ENCODE assay signal across 8 cellular contexts in genomic region chr4:2261110-2261852, GRCh38. TPM values are rescaled to one million over a fixed set of nuclear protein-coding genes. Genes with fewer than 3 reads are reported as not detected.
DNase-seq lines count a peak whose midpoint lies in the region; ATAC-seq and TF ChIP-seq lines count a peak whose summit lies in the region.

No MANE protein-coding gene starts in this region.

- H3K4me3 Mint-ChIP-seq in CD8-positive, alpha-beta T cell: peak overlapping the region; percentile 78
- H3K4me3 Mint-ChIP-seq in osteocyte (ENCODE audit: unreplicated experiment): peak overlapping the region; percentile 75

- no peaks in the 10 kb centered on the region for H3K9me3 Mint-ChIP-seq in CD8-positive, alpha-beta T cell
- H3K9me3 Mint-ChIP-seq in osteocyte (ENCODE audit: unreplicated experiment): no peaks in the 10 kb centered on the region

- TF ChIP-seq CTCF in CD8-positive, alpha-beta T cell (IDR thresholded peaks at IDR 0.05): no peak
- TF ChIP-seq CTCF in osteocyte (IDR thresholded peaks at IDR 0.05): no peak

- H3K36me3 ChIP-seq in CD8-positive, alpha-beta T cell (ENCODE audit: insufficient read depth, low read length): no peaks in the 10 kb centered on the region

- intact Hi-C loops in CD8-positive, alpha-beta T cell (cut with DNase I, micrococcal nuclease): loop anchor here (5.0 kb wide), 3 partner anchors 36 to 254 kb away; partner anchors contain the start of genes CFAP99 (in 1 of the 2), NELFA (in 1 of the 2) and ZFYVE28 (in 1 of the 2)
- intact Hi-C loops in head of caudate nucleus (cut with DNase I): no loop called here

- H3K27ac Mint-ChIP-seq in CD8-positive, alpha-beta T cell: peak overlapping the region; percentile 72
- H3K27ac Mint-ChIP-seq in osteocyte (ENCODE audit: unreplicated experiment): peak overlapping the region; percentile 41

- no peaks in the 10 kb centered on the region for H3K27me3 ChIP-seq in CD8-positive, alpha-beta T cell (ENCODE audit: insufficient read depth, low read length)

- peak overlapping the region; percentile 70 for H3K27ac ChIP-seq in CD8-positive, alpha-beta T cell (ENCODE audit: low read depth, low read length)

- CTCF ChIA-PET in CD8-positive, alpha-beta T cell (lab: Charles Lee): interaction anchor here (0.6 to 1.1 kb wide), 6 partner anchors 15 to 151 kb away, joined by 3 to 6 read pairs (median 4); no protein-coding TSS in a partner anchor

- H3K36me3 Mint-ChIP-seq in CD8-positive, alpha-beta T cell: peaks cover 11% of the 10 kb centered on the region
- peaks cover 4% of the 10 kb centered on the region for H3K36me3 Mint-ChIP-seq in osteocyte (ENCODE audit: unreplicated experiment)

- H3K4me1 ChIP-seq in CD8-positive, alpha-beta T cell (ENCODE audit: insufficient read depth, low read length): peaks cover 25% of the 10 kb centered on the region

- H3K4me3 ChIP-seq in CD8-positive, alpha-beta T cell (ENCODE audit: low read depth, low read length): peak overlapping the region; percentile 63

- H3K27me3 Mint-ChIP-seq in CD8-positive, alpha-beta T cell (ENCODE audit: low read depth): no peaks in the 10 kb centered on the region
- no peaks in the 10 kb centered on the region for H3K27me3 Mint-ChIP-seq in osteocyte (ENCODE audit: unreplicated experiment)

- ATAC-seq in CD8-positive, alpha-beta T cell: peak; percentile 17
- peak; percentile 27 for ATAC-seq in GM21529 (IDR thresholded peaks at IDR 0.05; ENCODE audit: unreplicated experiment)

- DNase-seq in CD8-positive, alpha-beta T cell: peak in 6 of 7 experiments; percentile 42 to 70 (median 51)
- DNase-seq in NCI-H69 (lab: John Stamatoyannopoulos, UW): peak; percentile 65
- peak; percentile 66 for DNase-seq in activated naive CD4-positive, alpha-beta T cell treated with Interleukin-2 at 50 U/mL for 16 hours
- peak in 30 of 42 donors; percentile 6 to 69 (median 37) for DNase-seq in head of caudate nucleus
- no peak for DNase-seq in osteocyte (ENCODE audit: extremely low spot score, unreplicated experiment)
- no peak for DNase-seq in NCI-H1694 (lab: John Stamatoyannopoulos, UW)
- no peak for DNase-seq in NCI-H1092 (lab: John Stamatoyannopoulos, UW)

- no peaks in the 10 kb centered on the region for H3K9me3 ChIP-seq in CD8-positive, alpha-beta T cell (ENCODE audit: low read length)

- POLR2A ChIA-PET in CD8-positive, alpha-beta T cell (lab: Charles Lee): interaction anchor here (1.0 to 2.4 kb wide), 10 partner anchors 9 to 207 kb away, joined by 3 to 26 read pairs (median 10); partner anchors contain the start of genes CFAP99, HAUS3, POLN and RNF4

- peaks cover 19% of the 10 kb centered on the region for H3K4me1 Mint-ChIP-seq in CD8-positive, alpha-beta T cell (ENCODE audit: low read depth)
- peaks cover 14% of the 10 kb centered on the region for H3K4me1 Mint-ChIP-seq in osteocyte (ENCODE audit: unreplicated experiment)

RNA-seq across cellular contexts. Expression of gene MXD4, which starts 0.6 kb away (rescaled TPM):
- total RNA-seq in CD8-positive, alpha-beta T cell: 100 to 1,000 TPM; 175 to 178 TPM
- total RNA-seq in osteocyte: 74.9 and 81.5 TPM in 2 replicates

RNA-seq across cellular contexts. Expression of gene HAUS3, which starts 19.4 kb away (rescaled TPM):
- 100 to 1,000 TPM; 154 TPM for total RNA-seq in CD8-positive, alpha-beta T cell
- total RNA-seq in osteocyte: 10.2 and 11.7 TPM in 2 replicates

RNA-seq across cellular contexts. Expression of gene POLN, which starts 19.4 kb away (rescaled TPM):
- 1 to 10 TPM in 1 of 2 experiments, under 1 TPM in 1; 0.89 to 1.7 TPM for total RNA-seq in CD8-positive, alpha-beta T cell
- 3.8 and 4.2 TPM in 2 replicates for total RNA-seq in osteocyte

Comparison
In these comparisons a context has a peak if more than half of its experiments do, and no peak if none do; other contexts are left out.
1. DNase-seq: peak in CD8-positive, alpha-beta T cell (6 of 7), NCI-H69 (single experiment), activated naive CD4-positive, alpha-beta T cell treated with Interleukin-2 at 50 U/mL for 16 hours (single experiment) and head of caudate nucleus (30 of 42); none in osteocyte (single experiment), NCI-H1694 (single experiment) and NCI-H1092 (single experiment).
2. RNA of gene HAUS3, which starts 19.4 kb away (total RNA-seq): 154 TPM in CD8-positive, alpha-beta T cell; 10.2 to 11.7 TPM in osteocyte; every median in the first group is over 10 times any median in the second.